ENCODE assay signal across 1 cellular context in the genomic region with DNA sequence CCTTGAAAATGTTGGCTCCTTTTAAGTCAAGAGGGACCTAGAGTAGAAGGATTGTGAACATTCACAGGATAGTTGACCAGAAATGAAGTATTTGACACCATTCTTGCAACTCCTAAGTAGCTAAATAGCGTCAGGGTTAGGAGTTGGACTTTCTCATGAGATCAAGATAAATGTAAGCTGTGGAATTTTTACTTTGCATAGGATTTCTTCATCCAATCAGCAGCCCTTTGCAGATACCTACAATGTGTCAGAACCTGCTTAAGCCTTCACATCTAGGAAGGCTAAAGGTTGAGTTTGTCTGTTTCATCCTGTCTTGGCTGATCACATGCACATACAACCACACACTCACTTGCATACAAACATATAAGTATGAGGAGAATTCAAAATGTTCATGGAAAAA.
TF ChIP-seq lines count a peak whose summit lies in the region.

No MANE protein-coding gene starts in this region.

TF ChIP-seq in IMR-90, 13 proteins besides CTCF, POLR2A, EP300 and RAD21 (continued from another document):
- TF ChIP-seq MAZ (IDR thresholded peaks at IDR 0.05; ENCODE audit: borderline replicate concordance, low read depth, low read length) (no peak), RFX5 (IDR thresholded peaks at IDR 0.05; ENCODE audit: low read depth, low read length) (no peak), CHD1 (IDR thresholded peaks at IDR 0.05; ENCODE audit: low read depth, low read length) (no peak), FOS (IDR thresholded peaks at IDR 0.05; ENCODE audit: low read depth, low read length) (no peak), CEBPB (IDR thresholded peaks at IDR 0.05; ENCODE audit: low read depth, low read length) (no peak)
